Comparison of ENCODE assay signal across 31 cellular contexts in the genomic region with DNA sequence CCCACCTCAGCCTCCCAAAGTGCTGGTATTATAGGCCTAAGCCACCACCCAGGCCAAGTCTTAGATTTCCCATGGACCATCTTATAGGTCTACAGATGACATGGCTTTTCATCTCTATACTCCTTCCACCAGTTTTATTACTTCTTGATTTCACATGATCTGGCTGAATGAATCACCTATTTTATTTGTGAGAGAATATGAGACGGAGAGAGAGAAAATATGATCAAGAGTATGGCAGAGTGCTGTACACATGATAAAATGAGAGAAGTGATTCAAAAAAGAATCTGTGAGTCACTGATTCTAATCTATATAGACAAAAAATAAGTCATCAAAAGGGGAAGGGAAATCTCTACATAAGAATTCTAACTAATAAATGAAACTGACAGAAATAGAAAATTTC. TPM values are rescaled to one million over a fixed set of nuclear protein-coding genes. Genes with fewer than 3 reads are reported as not detected.
DNase-seq lines count a peak whose midpoint lies in the region; ATAC-seq and TF ChIP-seq lines count a peak whose summit lies in the region.
"Had no signal": no experiment of that assay in that cellular context is flagged by ENCODE, and none has a peak within 500 bp of the region (broad histone marks: within the 10 kb centered on the region; RNA-seq: fewer than 3 reads in every experiment).

No MANE protein-coding gene starts in this region.

- H3K27ac Mint-ChIP-seq in T-helper 2 cell treated with Interferon-gamma antibody and Interleukin-4, amounts not matched to agents 5 μg/mL and 100 μg/mL, for 36 hours: peak overlapping the region; percentile 16
- H3K27ac Mint-ChIP-seq: brain; CD8-positive, alpha-beta T cell; IgD-negative memory B cell; T-cell had no signal

- TF ChIP-seq CTCF in foreskin keratinocyte (conservative IDR thresholded peaks at IDR 0.05): no peak

- H3K4me3 Mint-ChIP-seq in T-helper 2 cell treated with Interferon-gamma antibody and Interleukin-4, amounts not matched to agents 5 μg/mL and 100 μg/mL, for 36 hours: no peak overlapping the region
- H3K4me3 Mint-ChIP-seq: brain; CD8-positive, alpha-beta T cell; naive B cell; T-cell had no signal

- H3K36me3 Mint-ChIP-seq in T-helper 2 cell treated with Interferon-gamma antibody and Interleukin-4, amounts not matched to agents 5 μg/mL and 100 μg/mL, for 36 hours (ENCODE audit: low read depth): no peaks in the 10 kb centered on the region
- H3K36me3 Mint-ChIP-seq: brain; CD8-positive, alpha-beta T cell; T-cell had no signal

- peak; percentile 7 to 10 for DNase-seq in activated CD4-positive, alpha-beta T cell treated with anti-CD3 and anti-CD28 coated beads, Interleukin-2, amount 50 U/mL, for 48 hours
- DNase-seq in activated CD4-positive, alpha-beta T cell treated with anti-CD3 and anti-CD28 coated beads, Interleukin-2, amount 50 U/mL, for 1 hour: no peak
- DNase-seq in ELR (ENCODE audit: low read depth) (peak; percentile 38), foreskin keratinocyte (peak; percentile 5 to 34), SKM-1 treated with dmso at 0.1 percent for 144 hours (lab: John Stamatoyannopoulos, UW; ENCODE audit: unreplicated experiment) (no peak)
- DNase-seq in T-helper 2 cell treated with Interferon-gamma antibody and Interleukin-4, amounts not matched to agents 5 μg/mL and 100 μg/mL, for 36 hours (ENCODE audit: low spot score): no peak
- no peak for DNase-seq in stimulated activated naive CD4-positive, alpha-beta T cell treated with Interleukin-2 at 50 U/mL for 16 hours (lab: John Stamatoyannopoulos, UW)
- DNase-seq: activated CD8-positive, alpha-beta memory T cell treated with anti-CD3 and anti-CD28 coated beads, Interleukin-2, amount 50 U/mL, for 4 hours; activated gamma-delta T cell; CD8-positive, alpha-beta T cell; gastrocnemius medialis; kidney; midbrain; naive B cell; NCI-H1092 treated with DMSO at 0.1 percent for 48 hours; NCI-H1694 treated with DMSO at 0.1 percent for 48 hours; NCI-H446 treated with DMSO at 0.1 percent for 48 hours; NCI-H774; right cardiac atrium; SJCRH30; stimulated activated CD4-positive, alpha-beta T cell treated with anti-CD3 and anti-CD28 coated beads, Interleukin-1b, Interleukin-23, amount 100 ng/mL, for 48 hours; T-cell; transverse colon had no signal

- peaks cover 14% of the 10 kb centered on the region for H3K4me1 Mint-ChIP-seq in T-helper 2 cell treated with Interferon-gamma antibody and Interleukin-4, amounts not matched to agents 5 μg/mL and 100 μg/mL, for 36 hours (ENCODE audit: low read depth)
- H3K4me1 Mint-ChIP-seq: brain, IgD-negative memory B cell, T-cell had no signal

- no peaks in the 10 kb centered on the region for H3K27me3 ChIP-seq in foreskin keratinocyte
- H3K27me3 ChIP-seq: gastrocnemius medialis, neutrophil, SJCRH30, transverse colon had no signal

- no peak overlapping the region for H3K27ac ChIP-seq in foreskin keratinocyte
- H3K27ac ChIP-seq: gastrocnemius medialis, neutrophil, SJCRH30, transverse colon had no signal

- H3K27me3 Mint-ChIP-seq in T-helper 2 cell treated with Interferon-gamma antibody and Interleukin-4, amounts not matched to agents 5 μg/mL and 100 μg/mL, for 36 hours (ENCODE audit: low read depth): peaks cover 3% of the 10 kb centered on the region
- H3K27me3 Mint-ChIP-seq: naive B cell had no signal

- ATAC-seq in foreskin keratinocyte (peak; percentile 24), HG03439 (IDR thresholded peaks at IDR 0.05; ENCODE audit: unreplicated experiment) (no peak)
- ATAC-seq: CD8-positive, alpha-beta T cell; gastrocnemius medialis; right cardiac atrium; T-cell had no signal

- H3K9me3 Mint-ChIP-seq in T-helper 2 cell treated with Interferon-gamma antibody and Interleukin-4, amounts not matched to agents 5 μg/mL and 100 μg/mL, for 36 hours: peaks cover 5% of the 10 kb centered on the region
- H3K9me3 Mint-ChIP-seq: CD8-positive, alpha-beta T cell had no signal

- H3K4me1 ChIP-seq in foreskin keratinocyte: no peaks in the 10 kb centered on the region
- H3K4me1 ChIP-seq: gastrocnemius medialis, SJCRH30, transverse colon had no signal

RNA-seq across cellular contexts. Expression of a gene that starts 13.7 kb away (rescaled TPM):
- total RNA-seq in foreskin keratinocyte: not detected in 2 replicates
- polyA plus RNA-seq in foreskin keratinocyte: not detected in 2 replicates
- total RNA-seq: A673, gastrocnemius medialis, HT-29, RPMI7951, smooth muscle cell had no signal
- polyA plus RNA-seq: IgD-negative memory B cell, smooth muscle cell had no signal

RNA-seq across cellular contexts. Expression of a gene that starts 57.8 kb away (rescaled TPM):
- 32.7 TPM in 2 replicates for total RNA-seq in foreskin keratinocyte
- polyA plus RNA-seq in foreskin keratinocyte: 7.6 and 8.7 TPM in 2 replicates

Comparison
In these comparisons a context has a peak if more than half of its experiments do, and no peak if none do; other contexts are left out.
1. DNase-seq: peak in activated CD4-positive, alpha-beta T cell treated with anti-CD3 and anti-CD28 coated beads, Interleukin-2, amount 50 U/mL, for 48 hours (2 of 2), ELR (single experiment) and foreskin keratinocyte (2 of 2); none in activated CD4-positive, alpha-beta T cell treated with anti-CD3 and anti-CD28 coated beads, Interleukin-2, amount 50 U/mL, for 1 hour (single experiment), T-helper 2 cell treated with Interferon-gamma antibody and Interleukin-4, amounts not matched to agents 5 μg/mL and 100 μg/mL, for 36 hours (single experiment), stimulated activated naive CD4-positive, alpha-beta T cell treated with Interleukin-2 at 50 U/mL for 16 hours (single experiment) and SKM-1 treated with dmso at 0.1 percent for 144 hours (single experiment).